ENCODE assay signal across 11 cellular contexts in the genomic region with DNA sequence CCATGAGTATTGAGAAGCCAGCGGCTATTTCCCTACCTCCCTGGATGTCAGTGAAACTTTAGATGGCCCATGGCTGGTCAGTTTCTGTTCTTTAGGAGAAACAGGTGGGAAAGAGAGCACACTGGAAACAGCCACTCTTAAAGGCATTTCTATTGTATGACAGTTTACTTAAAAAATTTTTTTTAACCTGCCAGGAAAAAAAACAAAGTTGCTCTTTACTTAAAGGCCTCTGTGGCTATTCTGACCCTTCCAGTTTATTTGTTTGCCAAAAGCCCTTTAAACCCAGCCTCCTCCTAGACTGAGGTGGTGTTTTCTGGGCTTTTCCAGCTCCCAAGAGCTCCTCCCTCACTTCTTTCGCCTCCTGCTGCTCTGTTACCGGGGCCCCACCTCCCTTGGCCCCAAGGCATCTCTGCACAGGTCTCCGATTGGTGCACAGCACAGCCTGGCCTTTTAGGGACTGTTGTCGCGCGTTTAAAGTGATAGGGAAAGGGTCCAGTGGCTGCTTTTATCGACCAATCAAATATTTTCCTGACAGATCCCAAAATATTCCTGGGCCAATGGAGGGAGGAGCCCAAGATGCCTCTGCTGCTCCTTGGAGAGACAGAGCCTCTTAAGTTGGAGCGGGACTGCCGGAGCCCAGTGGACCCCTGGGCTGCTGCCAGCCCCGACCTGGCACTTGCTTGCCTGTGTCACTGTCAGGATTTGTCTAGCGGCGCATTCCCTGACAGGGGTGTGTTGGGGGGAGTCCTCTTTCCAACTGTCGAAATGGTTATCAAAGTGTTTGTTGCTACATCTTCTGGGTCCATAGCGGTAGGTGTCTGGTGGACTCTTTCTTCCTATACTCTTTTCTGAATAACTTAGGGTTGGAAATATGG. TPM values are rescaled to one million over a fixed set of nuclear protein-coding genes. Genes with fewer than 3 reads are reported as not detected.
DNase-seq lines count a peak whose midpoint lies in the region; ATAC-seq and TF ChIP-seq lines count a peak whose summit lies in the region.
"Had no signal": no experiment of that assay in that cellular context is flagged by ENCODE, and none has a peak within 500 bp of the region (broad histone marks: within the 10 kb centered on the region; RNA-seq: fewer than 3 reads in every experiment).

A gene (plus strand): TSS at position 639 of the 875 bp plus-strand sequence. CDS start 127 bp downstream, at position 766.

- H3K4me2 ChIP-seq in fibroblast of lung (ENCODE audit: extremely low read depth, insufficient read depth, low read length): peak within 1 kb of the TSS; percentile 8

- no peaks in the 10 kb centered on the region for H4K20me1 ChIP-seq in fibroblast of lung (ENCODE audit: control insufficient read depth, extremely low read depth, insufficient read depth, low read length)

- H2AFZ ChIP-seq in fibroblast of lung (ENCODE audit: low read length): no peak within 1 kb of the TSS

- no peak within 1 kb of the TSS for H3K9ac ChIP-seq in fibroblast of lung (ENCODE audit: insufficient read depth, low read length)

- ATAC-seq in HG03342 (IDR thresholded peaks at IDR 0.05; ENCODE audit: unreplicated experiment) (no peak), HG02970 (IDR thresholded peaks at IDR 0.05; ENCODE audit: low FRiP score, unreplicated experiment) (no peak)

- H3K4me1 ChIP-seq in fibroblast of lung (ENCODE audit: control insufficient read depth, extremely low read depth, insufficient read depth, low read length): no peaks in the 10 kb centered on the region

- DNase-seq in NCI-H82 (lab: John Stamatoyannopoulos, UW): peak; percentile 12
- no peak for DNase-seq in NCI-H82 treated with DMSO at 0.1 percent for 48 hours (lab: John Stamatoyannopoulos, UW; ENCODE audit: unreplicated experiment)
- peak in 1 of 2 donors; percentile 17 for DNase-seq in fibroblast of lung (ENCODE audit: low read depth in 2 of 2)
- no peak for DNase-seq in mesothelial cell of epicardium (ENCODE audit: low spot score in 2 of 2, unreplicated experiment in 2 of 2)
- DNase-seq in ureter (ENCODE audit: low spot score): peak; percentile 54
- DNase-seq in UCSD-AML1 (lab: John Stamatoyannopoulos, UW; ENCODE audit: unreplicated experiment): no peak
- DNase-seq: effector CD4-positive, alpha-beta T cell; stimulated activated CD4-positive, alpha-beta T cell treated with anti-CD3 and anti-CD28 coated beads, Interleukin-4, amount 100 ng/mL, for 4 hours; T1000 had no signal

- peak within 1 kb of the TSS in 1 of 4 experiments; percentile 32 for H3K4me3 ChIP-seq in fibroblast of lung (replicated peaks in 1 of 4; ENCODE audit: control extremely low read depth in 1 of 4, insufficient read depth in 1 of 4, low read depth in 3 of 4, low read length in 4 of 4)

- H3K4me3 Mint-ChIP-seq in mesothelial cell of epicardium: peak within 1 kb of the TSS; percentile 48

- no peaks in the 10 kb centered on the region for H3K79me2 ChIP-seq in fibroblast of lung (ENCODE audit: control insufficient read depth, insufficient read depth, low read length)

- H3K36me3 ChIP-seq in fibroblast of lung (ENCODE audit: control insufficient read depth, insufficient read depth, low read length): no peaks in the 10 kb centered on the region

- peaks cover 4% of the 10 kb centered on the region for H3K9me3 Mint-ChIP-seq in mesothelial cell of epicardium

- H3K27ac Mint-ChIP-seq in mesothelial cell of epicardium: peak within 1 kb of the TSS; percentile 12

- no peaks in the 10 kb centered on the region for H3K9me3 ChIP-seq in fibroblast of lung (ENCODE audit: control insufficient read depth, insufficient read depth, low read depth, low read length)

- no peaks in the 10 kb centered on the region for H3K27me3 Mint-ChIP-seq in mesothelial cell of epicardium (ENCODE audit: low read depth)

- no peaks in the 10 kb centered on the region for H3K36me3 Mint-ChIP-seq in mesothelial cell of epicardium

- H3K27ac ChIP-seq in fibroblast of lung (ENCODE audit: insufficient read depth, low read length): no peak within 1 kb of the TSS

- peaks cover 4% of the 10 kb centered on the region for H3K27me3 ChIP-seq in fibroblast of lung (ENCODE audit: control insufficient read depth, insufficient read depth, low read length)

- peaks cover 6% of the 10 kb centered on the region for H3K4me1 Mint-ChIP-seq in mesothelial cell of epicardium

- TF ChIP-seq CTCF in fibroblast of lung (conservative IDR thresholded peaks at IDR 0.05 in 1 of 2, IDR thresholded peaks at IDR 0.05 in 1 of 2; ENCODE audit: low read depth in 1 of 2, low read length in 2 of 2): no peak
- TF ChIP-seq CTCF in mesothelial cell of epicardium (IDR thresholded peaks at IDR 0.05; ENCODE audit: unreplicated experiment): no peak

RNA-seq across cellular contexts. Expression of the gene that starts here (rescaled TPM):
- total RNA-seq in fibroblast of lung (3.3 and 6.8 TPM in 2 replicates), mesothelial cell of epicardium (4.3 to 4.6 TPM (median 4.5 TPM) in 3 replicates), ureter (11.8 TPM)
- 1.6 and 1.8 TPM in 2 replicates for polyA plus RNA-seq in fibroblast of lung
- 1.6 and 2.0 TPM in 2 replicates for polyA plus RNA-seq in fibroblast of lung (2012)
- 1.6 TPM in 1 of 2 replicates, not detected in the other for polyA minus RNA-seq in fibroblast of lung (ENCODE audit: low replicate concordance)

Comparison
In these comparisons a context has a peak if more than half of its experiments do, and no peak if none do; other contexts are left out.
1. DNase-seq: peak in NCI-H82 (single experiment) and ureter (single experiment); none in NCI-H82 treated with DMSO at 0.1 percent for 48 hours (single experiment), mesothelial cell of epicardium (0 of 2) and UCSD-AML1 (single experiment).